8 cellular contexts compared by ENCODE assay signal in genomic region chr6:136920858-136921520, GRCh38. TPM values are rescaled to one million over a fixed set of nuclear protein-coding genes. Genes with fewer than 3 reads are reported as not detected.
DNase-seq lines count a peak whose midpoint lies in the region; ATAC-seq and TF ChIP-seq lines count a peak whose summit lies in the region.

No MANE protein-coding gene starts in this region.

- H3K36me3 ChIP-seq in CD4-positive, CD25-positive, alpha-beta regulatory T cell (ENCODE audit: control insufficient read depth, insufficient read depth, low read length), result peaks cover 1% of the 10 kb centered on the region
- H3K36me3 ChIP-seq in GM23338 (ENCODE audit: insufficient read depth) (no peaks in the 10 kb centered on the region), heart right ventricle (peaks cover 0 to 12% (median 0%) of the 10 kb centered on the region in 9 donors)

- peak in 1 of 3 donors; percentile 28 for DNase-seq in CD4-positive, CD25-positive, alpha-beta regulatory T cell
- DNase-seq in GM23338 (ENCODE audit: low spot score) (peak; percentile 61), heart right ventricle (peak in 1 of 2 donors; percentile 11), retinal pigment epithelial cell (ENCODE audit: low read depth) (no peak), SIG-M5 treated with dmso at 0.1 percent for 504 hours (lab: John Stamatoyannopoulos, UW; ENCODE audit: unreplicated experiment) (no peak), hypothalamus (lab: John Stamatoyannopoulos, UW) (no peak)
- peak; percentile 43 for DNase-seq in activated T-cell treated with anti-CD3 and anti-CD28 coated beads, Interleukin-2, amount 50 U/mL, for 24 hours

- peaks cover 5% of the 10 kb centered on the region; the same call in 1 of the 2 replicates for H3K9me2 ChIP-seq in GM23338 (ENCODE audit: insufficient read depth)

- no peaks in the 10 kb centered on the region for H3K79me2 ChIP-seq in GM23338 (replicated peaks; ENCODE audit: insufficient read depth)

- H3K36me3 Mint-ChIP-seq in CD4-positive, CD25-positive, alpha-beta regulatory T cell, result peaks cover 7% of the 10 kb centered on the region
- no peaks in the 10 kb centered on the region for H3K36me3 Mint-ChIP-seq in GM23338 (ENCODE audit: low read depth)
- H3K36me3 Mint-ChIP-seq in activated T-cell treated with anti-CD3 and anti-CD28 coated beads, Interleukin-2, amount 50 U/mL, for 24 hours (ENCODE audit: low read depth), result no peaks in the 10 kb centered on the region

- H3K27ac Mint-ChIP-seq in CD4-positive, CD25-positive, alpha-beta regulatory T cell, result no peak overlapping the region
- H3K27ac Mint-ChIP-seq in GM23338, result no peak overlapping the region
- H3K27ac Mint-ChIP-seq in activated T-cell treated with anti-CD3 and anti-CD28 coated beads, Interleukin-2, amount 50 U/mL, for 24 hours, result no peak overlapping the region

- peaks cover 11% of the 10 kb centered on the region for H3F3A ChIP-seq in GM23338 (replicated peaks; ENCODE audit: low read depth)

- peaks cover 49% of the 10 kb centered on the region for H3K27me3 Mint-ChIP-seq in CD4-positive, CD25-positive, alpha-beta regulatory T cell
- H3K27me3 Mint-ChIP-seq in GM23338 (ENCODE audit: insufficient read depth, low read depth, poor library complexity), result peaks cover 53% of the 10 kb centered on the region
- H3K27me3 Mint-ChIP-seq in activated T-cell treated with anti-CD3 and anti-CD28 coated beads, Interleukin-2, amount 50 U/mL, for 24 hours, result peaks cover 62% of the 10 kb centered on the region

- H3K4me3 Mint-ChIP-seq in CD4-positive, CD25-positive, alpha-beta regulatory T cell, result peak overlapping the region; percentile 38 to 87 (median 65)
- peak overlapping the region; percentile 73 for H3K4me3 Mint-ChIP-seq in GM23338
- H3K4me3 Mint-ChIP-seq in activated T-cell treated with anti-CD3 and anti-CD28 coated beads, Interleukin-2, amount 50 U/mL, for 24 hours, result peak overlapping the region; percentile 63

- H3K9me3 Mint-ChIP-seq in CD4-positive, CD25-positive, alpha-beta regulatory T cell, result peaks cover 0 to 5% (median 0%) of the 10 kb centered on the region in 7 donors
- H3K9me3 Mint-ChIP-seq in GM23338, result no peaks in the 10 kb centered on the region
- H3K9me3 Mint-ChIP-seq in activated T-cell treated with anti-CD3 and anti-CD28 coated beads, Interleukin-2, amount 50 U/mL, for 24 hours, result no peaks in the 10 kb centered on the region

- no peaks in the 10 kb centered on the region for H4K20me1 ChIP-seq in GM23338 (replicated peaks; ENCODE audit: insufficient read depth)

- peak overlapping the region; percentile 89 for H3K4me2 ChIP-seq in GM23338

- peak overlapping the region; percentile 64 for H3K4me3 ChIP-seq in CD4-positive, CD25-positive, alpha-beta regulatory T cell (ENCODE audit: low read depth, low read length)
- H3K4me3 ChIP-seq in GM23338, result peak overlapping the region; percentile 68
- H3K4me3 ChIP-seq in heart right ventricle, result peak overlapping the region; percentile 36 to 59 (median 52)
- peak overlapping the region; percentile 34 for H3K4me3 ChIP-seq in retinal pigment epithelial cell (ENCODE audit: low read length)

- H3K9me3 ChIP-seq in CD4-positive, CD25-positive, alpha-beta regulatory T cell (ENCODE audit: control insufficient read depth in 2 of 2, low read length in 2 of 2), result no peaks in the 10 kb centered on the region
- H3K9me3 ChIP-seq in heart right ventricle, result no peaks in the 10 kb centered on the region

- no peak for ATAC-seq in CD4-positive, CD25-positive, alpha-beta regulatory T cell (ENCODE audit: low read depth in 2 of 2)
- peak; percentile 2; the same call in 2 of the 3 replicates for ATAC-seq in GM23338
- peak in 5 of 8 donors; percentile 13 to 34 (median 26) for ATAC-seq in heart right ventricle
- no peak for ATAC-seq in GM21515 (IDR thresholded peaks at IDR 0.05; ENCODE audit: unreplicated experiment)

- H3K27me3 ChIP-seq in CD4-positive, CD25-positive, alpha-beta regulatory T cell (ENCODE audit: control insufficient read depth, insufficient read depth, low read length), result peaks cover 27% of the 10 kb centered on the region
- H3K27me3 ChIP-seq in GM23338 (ENCODE audit: insufficient read depth), result peaks cover 76% of the 10 kb centered on the region
- H3K27me3 ChIP-seq in heart right ventricle, result peaks cover 16 to 79% (median 57%) of the 10 kb centered on the region in 7 donors

- 2% methylated on average over 41 of the region's 41 CpGs for WGBS in heart right ventricle, 2 donors

- peak overlapping the region; percentile 95 for H2AFZ ChIP-seq in GM23338

- intact Hi-C loops in heart right ventricle (cut with DNase I), result no loop called here

- H3K27ac ChIP-seq in CD4-positive, CD25-positive, alpha-beta regulatory T cell (ENCODE audit: insufficient read depth, low read length, poor library complexity, severe bottlenecking), result no peak overlapping the region
- H3K27ac ChIP-seq in GM23338 (ENCODE audit: low read depth) (no peak overlapping the region), heart right ventricle (no peak overlapping the region)

- H3K4me1 ChIP-seq in CD4-positive, CD25-positive, alpha-beta regulatory T cell (ENCODE audit: control insufficient read depth, insufficient read depth, low read length, poor library complexity, severe bottlenecking), result peaks cover 39% of the 10 kb centered on the region
- H3K4me1 ChIP-seq in GM23338 (ENCODE audit: insufficient read depth), result peaks cover 20% of the 10 kb centered on the region
- H3K4me1 ChIP-seq in heart right ventricle, result peaks cover 0 to 38% (median 33%) of the 10 kb centered on the region in 9 donors

- H3K4me1 Mint-ChIP-seq in CD4-positive, CD25-positive, alpha-beta regulatory T cell, result peaks cover 8 to 32% (median 15%) of the 10 kb centered on the region in 4 donors
- H3K4me1 Mint-ChIP-seq in GM23338, result peaks cover 15% of the 10 kb centered on the region
- H3K4me1 Mint-ChIP-seq in activated T-cell treated with anti-CD3 and anti-CD28 coated beads, Interleukin-2, amount 50 U/mL, for 24 hours (ENCODE audit: low read depth), result peaks cover 35% of the 10 kb centered on the region

- TF ChIP-seq CTCF in GM23338 (conservative IDR thresholded peaks at IDR 0.05; ENCODE audit: low read depth in 2 of 2), result no peak
- no peak for TF ChIP-seq CTCF in heart right ventricle (IDR thresholded peaks at IDR 0.05)
- no peak for TF ChIP-seq CTCF in retinal pigment epithelial cell (conservative IDR thresholded peaks at IDR 0.05; ENCODE audit: low read depth, low read length)

TF ChIP-seq in GM23338, 12 proteins besides CTCF, POLR2A, EP300 and RAD21:
- no peak for TF ChIP-seq JUNB (IDR thresholded peaks at IDR 0.05; ENCODE audit: unreplicated experiment)
- peak; percentile 82 for TF ChIP-seq EZH2 (IDR thresholded peaks at IDR 0.05; ENCODE audit: low read depth, unreplicated experiment)
- TF ChIP-seq STAT1 (IDR thresholded peaks at IDR 0.05; ENCODE audit: unreplicated experiment), result no peak
- no peak; the same call in 1 of the 2 replicates for TF ChIP-seq POLR2AphosphoS5 (IDR thresholded peaks at IDR 0.05; ENCODE audit: low read depth)
- no peak for TF ChIP-seq CREB1 (CRISPR knock-in tag; IDR thresholded peaks at IDR 0.05; ENCODE audit: low read depth)
- TF ChIP-seq REST (IDR thresholded peaks at IDR 0.05; ENCODE audit: unreplicated experiment), result no peak
- no peak for TF ChIP-seq ZNF114 (CRISPR knock-in tag; IDR thresholded peaks at IDR 0.05)

RNA-seq across cellular contexts. Expression of gene SLC35D3, which starts 1.1 kb away (rescaled TPM):
- 0.15 TPM for total RNA-seq in CD4-positive, CD25-positive, alpha-beta regulatory T cell
- polyA plus RNA-seq in CD4-positive, CD25-positive, alpha-beta regulatory T cell, result not detected
- total RNA-seq in GM23338 (2014; rRNA removed; shearing (Covaris generic)), result 0.59 and 1.5 TPM in 2 replicates
- 1.0 and 1.6 TPM in 2 replicates for polyA plus RNA-seq in GM23338 (2016; fragmentation: Nextera tagmentation; extraction: Ambion mirVana)
- total RNA-seq in heart right ventricle, result not detected
- under 1 TPM in 1 of 2 donors, not detected in 1; 0.04 TPM for polyA plus RNA-seq in heart right ventricle

Comparison
In these comparisons a context has a peak if more than half of its experiments do, and no peak if none do; other contexts are left out.
1. ATAC-seq: peak in GM23338 (single experiment) and heart right ventricle (5 of 8); none in CD4-positive, CD25-positive, alpha-beta regulatory T cell (0 of 2) and GM21515 (single experiment).
2. DNase-seq: peak in GM23338 (single experiment) and activated T-cell treated with anti-CD3 and anti-CD28 coated beads, Interleukin-2, amount 50 U/mL, for 24 hours (single experiment); none in retinal pigment epithelial cell (single experiment), SIG-M5 treated with dmso at 0.1 percent for 504 hours (single experiment) and hypothalamus (0 of 51).
3. Peak in every context shown above with its lines, with median percentiles within 50 percentile points of each other: H3K4me3 ChIP-seq and H3K4me3 Mint-ChIP-seq.